Comparison of ENCODE assay signal across 2 cellular contexts in genomic region chr2:106037262-106037661, GRCh38.
TF ChIP-seq lines count a peak whose summit lies in the region.

No MANE protein-coding gene starts in this region.

TF ChIP-seq in HCT116, 20 proteins besides CTCF, POLR2A, EP300 and RAD21 (continued from another document):
- TF ChIP-seq MAX (IDR thresholded peaks at IDR 0.05): no peak
- TF ChIP-seq ZFX (IDR thresholded peaks at IDR 0.05): no peak
- TF ChIP-seq YY1 (IDR thresholded peaks at IDR 0.05; ENCODE audit: extremely low read depth, insufficient replicate concordance, low read depth, low read length): no peak
- TF ChIP-seq SRF (IDR thresholded peaks at IDR 0.05; ENCODE audit: low read depth): no peak
- TF ChIP-seq EGR1 (IDR thresholded peaks at IDR 0.05; ENCODE audit: low read depth): no peak
- TF ChIP-seq POLR2AphosphoS5 (IDR thresholded peaks at IDR 0.05; ENCODE audit: low read depth, low read length): no peak
- TF ChIP-seq EZH2phosphoT487 (IDR thresholded peaks at IDR 0.05; ENCODE audit: borderline replicate concordance): no peak
- TF ChIP-seq ZNF274 (IDR thresholded peaks at IDR 0.05; ENCODE audit: low read depth, low read length): no peak

TF ChIP-seq in WTC11, 78 proteins besides CTCF, POLR2A, EP300 and RAD21 (continued from another document):
- TF ChIP-seq USF2 (CRISPR knock-in tag; IDR thresholded peaks at IDR 0.05) (no peak), IRF2 (CRISPR knock-in tag; IDR thresholded peaks at IDR 0.05; ENCODE audit: borderline replicate concordance, low read depth) (no peak), MAX (CRISPR knock-in tag; IDR thresholded peaks at IDR 0.05) (no peak), ZNF425 (CRISPR knock-in tag; conservative IDR thresholded peaks at IDR 0.05) (no peak), ZNF532 (CRISPR knock-in tag; IDR thresholded peaks at IDR 0.05; ENCODE audit: borderline replicate concordance) (no peak), ATF2 (CRISPR knock-in tag; IDR thresholded peaks at IDR 0.05; ENCODE audit: borderline replicate concordance, low read depth) (no peak), AFF4 (CRISPR knock-in tag; IDR thresholded peaks at IDR 0.05; ENCODE audit: borderline replicate concordance) (no peak), MLX (CRISPR knock-in tag; IDR thresholded peaks at IDR 0.05) (no peak), ZNF396 (CRISPR knock-in tag; IDR thresholded peaks at IDR 0.05; ENCODE audit: borderline replicate concordance) (no peak), PRDM15 (CRISPR knock-in tag; IDR thresholded peaks at IDR 0.05) (no peak), SMAD4 (CRISPR knock-in tag; IDR thresholded peaks at IDR 0.05) (no peak), MXD4 (CRISPR knock-in tag; IDR thresholded peaks at IDR 0.05; ENCODE audit: borderline replicate concordance) (no peak), ZBTB43 (CRISPR knock-in tag; IDR thresholded peaks at IDR 0.05) (no peak)
TF ChIP-seq in WTC11: peak in this region for 0.
